ENCODE assay signal across 8 cellular contexts in the genomic region with DNA sequence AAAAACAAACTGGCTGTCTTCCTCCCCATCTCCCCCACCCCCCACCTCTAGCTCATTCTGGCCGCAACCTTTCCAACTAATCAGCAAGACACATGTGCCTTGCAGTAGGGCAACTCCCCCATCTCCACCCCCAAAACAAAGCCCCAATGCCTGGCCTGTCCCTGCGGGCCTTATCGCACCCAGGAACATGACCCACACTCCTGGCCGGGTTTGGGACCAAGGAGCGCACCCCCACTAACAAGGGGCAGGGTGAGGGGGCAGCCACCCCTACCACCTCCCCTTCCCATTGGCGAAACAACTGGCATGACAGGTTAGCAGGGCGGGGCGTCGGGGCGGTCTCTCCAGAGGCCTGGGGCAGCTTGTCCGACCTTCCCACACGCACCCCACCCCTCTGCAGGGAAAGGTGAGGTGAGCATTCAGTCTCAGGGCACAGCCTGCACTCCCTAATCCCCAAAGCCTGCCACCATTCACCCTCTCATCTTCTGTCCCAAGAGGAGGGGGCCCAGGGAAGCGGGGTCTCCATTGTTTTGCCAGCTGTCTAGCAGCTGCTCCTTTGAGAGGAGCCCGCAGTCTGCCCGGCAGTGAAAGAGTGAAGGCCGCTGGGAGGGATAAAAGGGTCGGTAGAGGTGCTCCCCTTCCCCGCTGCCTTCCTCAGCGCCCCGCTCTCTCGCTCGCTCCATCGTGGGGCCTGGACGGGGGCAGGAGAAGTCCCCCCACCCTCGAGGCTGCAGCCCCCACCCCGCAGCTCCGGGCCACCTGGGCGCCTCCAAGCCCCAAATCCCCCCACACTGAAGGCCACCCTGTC. TPM values are rescaled to one million over a fixed set of nuclear protein-coding genes. Genes with fewer than 3 reads are reported as not detected.
DNase-seq lines count a peak whose midpoint lies in the region; ATAC-seq and TF ChIP-seq lines count a peak whose summit lies in the region.

No MANE protein-coding gene starts in this region.

- ATAC-seq in T-helper 17 cell (no peak), HG02798 (IDR thresholded peaks at IDR 0.05; ENCODE audit: poor library complexity, unreplicated experiment) (no peak)
- no peak for ATAC-seq in natural killer cell treated with Interleukin-12 subunit alpha and Interleukin-12 subunit beta and Interleukin-15 and Interleukin-18, amount 100 ng/mL, for 72 hours

- H3K36me3 Mint-ChIP-seq in IgD-negative memory B cell (no peaks in the 10 kb centered on the region), T-helper 17 cell (ENCODE audit: low read depth) (no peaks in the 10 kb centered on the region)
- H3K36me3 Mint-ChIP-seq in natural killer cell treated with Interleukin-12 subunit alpha and Interleukin-12 subunit beta and Interleukin-15 and Interleukin-18, amount 100 ng/mL, for 72 hours = no peaks in the 10 kb centered on the region

- peak overlapping the region; percentile 63 to 84 (median 64) for H3K4me3 ChIP-seq in esophagus muscularis mucosa

- H3K27me3 Mint-ChIP-seq in IgD-negative memory B cell = no peaks in the 10 kb centered on the region
- H3K27me3 Mint-ChIP-seq in T-helper 17 cell = peaks cover 4% of the 10 kb centered on the region
- H3K27me3 Mint-ChIP-seq in natural killer cell treated with Interleukin-12 subunit alpha and Interleukin-12 subunit beta and Interleukin-15 and Interleukin-18, amount 100 ng/mL, for 72 hours = peaks cover 0 to 3% of the 10 kb centered on the region in 2 donors

- TF ChIP-seq EP300 in esophagus muscularis mucosa (IDR thresholded peaks at IDR 0.05) = no peak

- peak overlapping the region; percentile 38 to 85 (median 80) for H3K4me3 Mint-ChIP-seq in IgD-negative memory B cell
- H3K4me3 Mint-ChIP-seq in T-helper 17 cell = peak overlapping the region; percentile 39
- peak overlapping the region; percentile 39 for H3K4me3 Mint-ChIP-seq in natural killer cell treated with Interleukin-12 subunit alpha and Interleukin-12 subunit beta and Interleukin-15 and Interleukin-18, amount 100 ng/mL, for 72 hours

- H3K9me3 ChIP-seq in T-helper 17 cell (ENCODE audit: control insufficient read depth, low read length, poor library complexity, severe bottlenecking) (no peaks in the 10 kb centered on the region), esophagus muscularis mucosa (no peaks in the 10 kb centered on the region)

- H3K9me3 Mint-ChIP-seq in IgD-negative memory B cell = no peaks in the 10 kb centered on the region
- no peaks in the 10 kb centered on the region for H3K9me3 Mint-ChIP-seq in natural killer cell treated with Interleukin-12 subunit alpha and Interleukin-12 subunit beta and Interleukin-15 and Interleukin-18, amount 100 ng/mL, for 72 hours

- H3K4me1 ChIP-seq in esophagus muscularis mucosa = peaks cover 45 to 56% (median 55%) of the 10 kb centered on the region in 4 donors

- intact Hi-C loops in esophagus muscularis mucosa (cut with DNase I) = loop anchor here (2.0 to 5.0 kb wide), 3 partner anchors 29 to 79 kb away; no protein-coding TSS in a partner anchor

- DNase-seq in D341Med (ENCODE audit: low spot score) = peak; percentile 87
- no peak for DNase-seq in T-helper 17 cell
- DNase-seq in esophagus muscularis mucosa (ENCODE audit: extremely low spot score) = no peak
- DNase-seq in natural killer cell treated with Interleukin-12 subunit alpha and Interleukin-12 subunit beta and Interleukin-15 and Interleukin-18, amount 100 ng/mL, for 72 hours (ENCODE audit: low spot score) = no peak
- DNase-seq in H4 (ENCODE audit: low spot score) = no peak
- DNase-seq in stimulated activated CD4-positive, alpha-beta T cell treated with anti-CD3 and anti-CD28 coated beads, Interleukin-4, amount 100 ng/mL, for 4 hours = no peak

- H3K27ac Mint-ChIP-seq in IgD-negative memory B cell = no peak overlapping the region
- peak overlapping the region; percentile 91 for H3K27ac Mint-ChIP-seq in T-helper 17 cell
- H3K27ac Mint-ChIP-seq in natural killer cell treated with Interleukin-12 subunit alpha and Interleukin-12 subunit beta and Interleukin-15 and Interleukin-18, amount 100 ng/mL, for 72 hours = no peak overlapping the region

- no peaks in the 10 kb centered on the region for H3K27me3 ChIP-seq in esophagus muscularis mucosa

- WGBS in esophagus muscularis mucosa = 31% methylated on average over 11 of the region's 28 CpGs

- H3K27ac ChIP-seq in esophagus muscularis mucosa (replicated peaks in 1 of 4) = peak overlapping the region; percentile 86 to 89 (median 88)

- no peak for TF ChIP-seq POLR2A in esophagus muscularis mucosa (IDR thresholded peaks at IDR 0.05; ENCODE audit: low read depth)

- peaks cover 8 to 17% (median 15%) of the 10 kb centered on the region in 3 donors for H3K4me1 Mint-ChIP-seq in IgD-negative memory B cell
- peaks cover 28% of the 10 kb centered on the region for H3K4me1 Mint-ChIP-seq in T-helper 17 cell
- peaks cover 12 to 15% of the 10 kb centered on the region in 2 donors for H3K4me1 Mint-ChIP-seq in natural killer cell treated with Interleukin-12 subunit alpha and Interleukin-12 subunit beta and Interleukin-15 and Interleukin-18, amount 100 ng/mL, for 72 hours (ENCODE audit: low read depth in 2 of 2)

- H3K36me3 ChIP-seq in esophagus muscularis mucosa = no peaks in the 10 kb centered on the region

- TF ChIP-seq CTCF in esophagus muscularis mucosa (IDR thresholded peaks at IDR 0.05) = no peak

RNA-seq across cellular contexts. Expression of a gene that starts 0.8 kb away (rescaled TPM):
- polyA plus RNA-seq in IgD-negative memory B cell = 39.6 TPM
- total RNA-seq in T-helper 17 cell (100 to 1,000 TPM; 142 to 153 TPM), esophagus muscularis mucosa (10 to 100 TPM; 46.7 to 82.7 (median 64.6) TPM)
- 10 to 100 TPM; 56.7 to 60.9 TPM for total RNA-seq in natural killer cell treated with Interleukin-12 subunit alpha and Interleukin-12 subunit beta and Interleukin-15 and Interleukin-18, amount 100 ng/mL, for 72 hours
- total RNA-seq in H4 (2014; rRNA removed; shearing (Covaris generic)) = 8.4 and 10.1 TPM in 2 replicates
